Comparison of ENCODE assay signal across 17 cellular contexts in the genomic region with DNA sequence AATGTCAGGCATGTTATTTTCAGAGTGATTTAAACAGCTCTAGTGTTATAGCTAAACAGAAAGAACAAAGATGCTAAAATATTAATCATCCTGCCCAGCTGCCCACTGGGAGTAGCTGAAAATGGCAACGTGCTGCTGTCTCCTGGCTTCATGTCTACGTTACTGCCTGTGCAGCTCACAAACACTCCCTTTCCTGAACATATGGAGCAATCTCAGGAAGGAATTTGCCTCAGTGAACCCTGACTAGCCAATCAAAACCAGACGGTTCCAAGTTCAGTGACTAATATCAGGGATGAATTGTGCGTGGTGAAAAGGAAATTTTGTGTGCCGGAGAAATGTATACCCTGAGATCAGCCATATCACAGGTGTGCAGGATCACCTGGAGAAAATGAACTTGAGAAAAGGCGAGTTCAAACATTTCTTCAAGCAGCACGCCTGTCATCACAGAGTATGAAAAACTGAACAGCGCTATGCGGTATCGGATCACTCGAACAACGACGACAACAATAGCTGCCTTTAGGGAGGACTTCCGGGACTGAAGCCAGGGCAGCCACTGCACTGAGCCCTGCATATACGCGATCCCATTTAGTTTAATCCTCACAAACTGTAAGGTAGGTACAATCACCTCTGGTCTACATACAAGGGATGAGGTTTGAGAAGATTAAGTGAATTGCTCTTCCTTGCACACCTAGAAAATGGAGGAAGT.
DNase-seq lines count a peak whose midpoint lies in the region; ATAC-seq and TF ChIP-seq lines count a peak whose summit lies in the region.
"Had no signal": no experiment of that assay in that cellular context is flagged by ENCODE, and none has a peak within 500 bp of the region (broad histone marks: within the 10 kb centered on the region; RNA-seq: fewer than 3 reads in every experiment).

No MANE protein-coding gene starts in this region.

- H3K4me2 ChIP-seq in GM23338 = no peak overlapping the region

- H3K36me3 ChIP-seq in GM23338 (ENCODE audit: insufficient read depth) = no peaks in the 10 kb centered on the region; the same call in 1 of the 2 replicates
- H3K36me3 ChIP-seq: BE2C, spleen, upper lobe of left lung had no signal

- H2AFZ ChIP-seq in GM23338 = no peak overlapping the region

- no peaks in the 10 kb centered on the region for H3K9me2 ChIP-seq in GM23338 (ENCODE audit: insufficient read depth)

- H3K4me3 ChIP-seq in right cardiac atrium (ENCODE audit: low read length) = no peak overlapping the region
- no peak overlapping the region for H3K4me3 ChIP-seq in GM23338
- H3K4me3 ChIP-seq: spleen, upper lobe of left lung had no signal

- H3K27me3 ChIP-seq in right cardiac atrium (ENCODE audit: control insufficient read depth, insufficient read depth) (no peaks in the 10 kb centered on the region), GM23338 (ENCODE audit: insufficient read depth) (no peaks in the 10 kb centered on the region)
- H3K27me3 ChIP-seq: BE2C, spleen, upper lobe of left lung had no signal

- peaks cover 6% of the 10 kb centered on the region for H3K36me3 Mint-ChIP-seq in GM23338 (ENCODE audit: low read depth)

- H3K27me3 Mint-ChIP-seq in GM23338 (ENCODE audit: insufficient read depth, low read depth, poor library complexity) = peaks cover 1% of the 10 kb centered on the region
- H3K27me3 Mint-ChIP-seq: activated T-cell treated with anti-CD3 and anti-CD28 coated beads, Interleukin-2, amount 50 U/mL, for 24 hours; naive thymus-derived CD8-positive, alpha-beta T cell had no signal

- H3F3A ChIP-seq in GM23338 (replicated peaks; ENCODE audit: low read depth) = no peaks in the 10 kb centered on the region

- no peak for TF ChIP-seq CTCF in GM23338 (conservative IDR thresholded peaks at IDR 0.05; ENCODE audit: low read depth in 2 of 2)

- no peaks in the 10 kb centered on the region for H3K79me2 ChIP-seq in GM23338 (replicated peaks; ENCODE audit: insufficient read depth)

- intact Hi-C loops in right cardiac atrium (cut with DNase I) = no loop called here
- intact Hi-C loops in cardiac septum (cut with DNase I) = no loop called here

- DNase-seq in right cardiac atrium = no peak
- no peak for DNase-seq in cardiac septum (ENCODE audit: low spot score)
- DNase-seq in cerebellar cortex (ENCODE audit: low spot score) = peak; percentile 4
- peak; percentile 91 for DNase-seq in iris pigment epithelial cell (ENCODE audit: low read depth)
- no peak for DNase-seq in GM23338 (ENCODE audit: low spot score)
- DNase-seq: activated CD4-positive, CD25-positive, alpha-beta regulatory T cell; activated T-cell treated with anti-CD3 and anti-CD28 coated beads, Interleukin-2, amount 50 U/mL, for 24 hours; BE2C; naive thymus-derived CD8-positive, alpha-beta T cell; NCI-H1105 treated with DMSO at 0.1 percent for 48 hours; SHP77 treated with DMSO at 0.1 percent for 48 hours; spleen; upper lobe of left lung had no signal

- ATAC-seq in right cardiac atrium = peak; percentile 57 to 62
- ATAC-seq in GM18519 (IDR thresholded peaks at IDR 0.05; ENCODE audit: low FRiP score, unreplicated experiment) = no peak
- ATAC-seq in GM19035 (IDR thresholded peaks at IDR 0.05; ENCODE audit: unreplicated experiment) = no peak
- no peak for ATAC-seq in GM23338
- no peak for ATAC-seq in GM18502 (IDR thresholded peaks at IDR 0.05; ENCODE audit: poor library complexity, unreplicated experiment)
- ATAC-seq: naive thymus-derived CD8-positive, alpha-beta T cell had no signal

- H3K4me1 ChIP-seq in right cardiac atrium (ENCODE audit: control insufficient read depth, insufficient read depth, low read length) = no peaks in the 10 kb centered on the region
- H3K4me1 ChIP-seq in GM23338 (ENCODE audit: insufficient read depth) = no peaks in the 10 kb centered on the region
- H3K4me1 ChIP-seq: BE2C, upper lobe of left lung had no signal

- peaks cover 12% of the 10 kb centered on the region for H3K9me3 Mint-ChIP-seq in GM23338
- H3K9me3 Mint-ChIP-seq: activated T-cell treated with anti-CD3 and anti-CD28 coated beads, Interleukin-2, amount 50 U/mL, for 24 hours had no signal

- WGBS in right cardiac atrium = 58% methylated on average over 16 of the region's 16 CpGs

- no peaks in the 10 kb centered on the region for H4K20me1 ChIP-seq in GM23338 (replicated peaks; ENCODE audit: insufficient read depth)

- peaks cover 12% of the 10 kb centered on the region for H3K4me1 Mint-ChIP-seq in GM23338

- H3K9me3 ChIP-seq in right cardiac atrium (ENCODE audit: control insufficient read depth, low read length) = no peaks in the 10 kb centered on the region
- H3K9me3 ChIP-seq: BE2C, spleen, upper lobe of left lung had no signal

- no peak overlapping the region for H3K27ac ChIP-seq in right cardiac atrium (ENCODE audit: low read length)
- H3K27ac ChIP-seq in GM23338 (ENCODE audit: low read depth) = no peak overlapping the region
- H3K27ac ChIP-seq: epithelial cell of prostate, spleen, upper lobe of left lung had no signal

- no peak overlapping the region for H3K4me3 Mint-ChIP-seq in GM23338
- H3K4me3 Mint-ChIP-seq: activated T-cell treated with anti-CD3 and anti-CD28 coated beads, Interleukin-2, amount 50 U/mL, for 24 hours; naive thymus-derived CD8-positive, alpha-beta T cell had no signal

- H3K27ac Mint-ChIP-seq in GM23338 = no peak overlapping the region
- H3K27ac Mint-ChIP-seq: activated T-cell treated with anti-CD3 and anti-CD28 coated beads, Interleukin-2, amount 50 U/mL, for 24 hours had no signal

TF ChIP-seq in GM23338, 12 proteins besides CTCF, POLR2A, EP300 and RAD21 (continues in another document):
- TF ChIP-seq STAT1 (IDR thresholded peaks at IDR 0.05; ENCODE audit: unreplicated experiment) = no peak
- TF ChIP-seq JUNB (IDR thresholded peaks at IDR 0.05; ENCODE audit: unreplicated experiment) = no peak
- TF ChIP-seq NANOG (IDR thresholded peaks at IDR 0.05; ENCODE audit: borderline replicate concordance) = no peak
- no peak for TF ChIP-seq POLR2AphosphoS5 (IDR thresholded peaks at IDR 0.05; ENCODE audit: low read depth)
- no peak for TF ChIP-seq CREB1 (CRISPR knock-in tag; IDR thresholded peaks at IDR 0.05; ENCODE audit: low read depth)
- TF ChIP-seq, protein P1, sequence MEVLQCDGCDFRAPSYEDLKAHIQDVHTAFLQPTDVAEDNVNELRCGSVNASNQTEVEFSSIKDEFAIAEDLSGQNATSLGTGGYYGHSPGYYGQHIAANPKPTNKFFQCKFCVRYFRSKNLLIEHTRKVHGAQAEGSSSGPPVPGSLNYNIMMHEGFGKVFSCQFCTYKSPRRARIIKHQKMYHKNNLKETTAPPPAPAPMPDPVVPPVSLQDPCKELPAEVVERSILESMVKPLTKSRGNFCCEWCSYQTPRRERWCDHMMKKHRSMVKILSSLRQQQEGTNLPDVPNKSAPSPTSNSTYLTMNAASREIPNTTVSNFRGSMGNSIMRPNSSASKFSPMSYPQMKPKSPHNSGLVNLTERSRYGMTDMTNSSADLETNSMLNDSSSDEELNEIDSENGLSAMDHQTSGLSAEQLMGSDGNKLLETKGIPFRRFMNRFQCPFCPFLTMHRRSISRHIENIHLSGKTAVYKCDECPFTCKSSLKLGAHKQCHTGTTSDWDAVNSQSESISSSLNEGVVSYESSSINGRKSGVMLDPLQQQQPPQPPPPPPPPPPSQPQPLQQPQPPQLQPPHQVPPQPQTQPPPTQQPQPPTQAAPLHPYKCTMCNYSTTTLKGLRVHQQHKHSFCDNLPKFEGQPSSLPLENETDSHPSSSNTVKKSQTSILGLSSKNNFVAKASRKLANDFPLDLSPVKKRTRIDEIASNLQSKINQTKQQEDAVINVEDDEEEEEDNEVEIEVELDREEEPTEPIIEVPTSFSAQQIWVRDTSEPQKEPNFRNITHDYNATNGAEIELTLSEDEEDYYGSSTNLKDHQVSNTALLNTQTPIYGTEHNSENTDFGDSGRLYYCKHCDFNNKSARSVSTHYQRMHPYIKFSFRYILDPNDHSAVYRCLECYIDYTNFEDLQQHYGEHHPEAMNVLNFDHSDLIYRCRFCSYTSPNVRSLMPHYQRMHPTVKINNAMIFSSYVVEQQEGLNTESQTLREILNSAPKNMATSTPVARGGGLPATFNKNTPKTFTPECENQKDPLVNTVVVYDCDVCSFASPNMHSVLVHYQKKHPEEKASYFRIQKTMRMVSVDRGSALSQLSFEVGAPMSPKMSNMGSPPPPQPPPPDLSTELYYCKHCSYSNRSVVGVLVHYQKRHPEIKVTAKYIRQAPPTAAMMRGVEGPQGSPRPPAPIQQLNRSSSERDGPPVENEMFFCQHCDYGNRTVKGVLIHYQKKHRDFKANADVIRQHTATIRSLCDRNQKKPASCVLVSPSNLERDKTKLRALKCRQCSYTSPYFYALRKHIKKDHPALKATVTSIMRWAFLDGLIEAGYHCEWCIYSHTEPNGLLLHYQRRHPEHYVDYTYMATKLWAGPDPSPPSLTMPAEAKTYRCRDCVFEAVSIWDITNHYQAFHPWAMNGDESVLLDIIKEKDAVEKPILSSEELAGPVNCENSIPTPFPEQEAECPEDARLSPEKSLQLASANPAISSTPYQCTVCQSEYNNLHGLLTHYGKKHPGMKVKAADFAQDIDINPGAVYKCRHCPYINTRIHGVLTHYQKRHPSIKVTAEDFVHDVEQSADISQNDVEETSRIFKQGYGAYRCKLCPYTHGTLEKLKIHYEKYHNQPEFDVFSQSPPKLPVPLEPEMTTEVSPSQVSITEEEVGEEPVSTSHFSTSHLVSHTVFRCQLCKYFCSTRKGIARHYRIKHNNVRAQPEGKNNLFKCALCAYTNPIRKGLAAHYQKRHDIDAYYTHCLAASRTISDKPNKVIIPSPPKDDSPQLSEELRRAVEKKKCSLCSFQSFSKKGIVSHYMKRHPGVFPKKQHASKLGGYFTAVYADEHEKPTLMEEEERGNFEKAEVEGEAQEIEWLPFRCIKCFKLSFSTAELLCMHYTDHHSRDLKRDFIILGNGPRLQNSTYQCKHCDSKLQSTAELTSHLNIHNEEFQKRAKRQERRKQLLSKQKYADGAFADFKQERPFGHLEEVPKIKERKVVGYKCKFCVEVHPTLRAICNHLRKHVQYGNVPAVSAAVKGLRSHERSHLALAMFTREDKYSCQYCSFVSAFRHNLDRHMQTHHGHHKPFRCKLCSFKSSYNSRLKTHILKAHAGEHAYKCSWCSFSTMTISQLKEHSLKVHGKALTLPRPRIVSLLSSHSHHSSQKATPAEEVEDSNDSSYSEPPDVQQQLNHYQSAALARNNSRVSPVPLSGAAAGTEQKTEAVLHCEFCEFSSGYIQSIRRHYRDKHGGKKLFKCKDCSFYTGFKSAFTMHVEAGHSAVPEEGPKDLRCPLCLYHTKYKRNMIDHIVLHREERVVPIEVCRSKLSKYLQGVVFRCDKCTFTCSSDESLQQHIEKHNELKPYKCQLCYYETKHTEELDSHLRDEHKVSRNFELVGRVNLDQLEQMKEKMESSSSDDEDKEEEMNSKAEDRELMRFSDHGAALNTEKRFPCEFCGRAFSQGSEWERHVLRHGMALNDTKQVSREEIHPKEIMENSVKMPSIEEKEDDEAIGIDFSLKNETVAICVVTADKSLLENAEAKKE (CRISPR knock-in tag; IDR thresholded peaks at IDR 0.05) = no peak
- no peak for TF ChIP-seq EZH2 (IDR thresholded peaks at IDR 0.05; ENCODE audit: low read depth, unreplicated experiment)
- no peak for TF ChIP-seq ZNF114 (CRISPR knock-in tag; IDR thresholded peaks at IDR 0.05)
- no peak for TF ChIP-seq EZH2phosphoT487 (IDR thresholded peaks at IDR 0.05; ENCODE audit: unreplicated experiment)

Comparison
In these comparisons a context has a peak if more than half of its experiments do, and no peak if none do; other contexts are left out.
1. ATAC-seq: peak in right cardiac atrium (2 of 2); none in GM18519 (single experiment), GM19035 (single experiment), GM23338 (single experiment) and GM18502 (single experiment).
2. DNase-seq: peak in cerebellar cortex (single experiment) and iris pigment epithelial cell (single experiment); none in right cardiac atrium (0 of 3), cardiac septum (single experiment) and GM23338 (single experiment).